In genomic region chr2:98381494-98381893, GRCh38 we compare ENCODE assay signal across 37 cellular contexts. TPM values are rescaled to one million over a fixed set of nuclear protein-coding genes. Genes with fewer than 3 reads are reported as not detected.
"Had no signal": no experiment of that assay in that cellular context is flagged by ENCODE, and none has a peak within 500 bp of the region (broad histone marks: within the 10 kb centered on the region; RNA-seq: fewer than 3 reads in every experiment).

No MANE protein-coding gene starts in this region.

- H3K27ac ChIP-seq: brain microvascular endothelial cell, coronary artery, dorsolateral prefrontal cortex, esophagus muscularis mucosa, foreskin keratinocyte, gastrocnemius medialis, heart left ventricle had no signal

- H3K27me3 ChIP-seq: dorsolateral prefrontal cortex, esophagus muscularis mucosa, gastrocnemius medialis, heart left ventricle had no signal

- H3K4me1 Mint-ChIP-seq: activated CD4-positive, alpha-beta T cell treated with anti-CD3 and anti-CD28 coated beads, Interleukin-2, amount 10 ng/mL, durations not matched to agents 7 days and 5 days had no signal

- H3K4me3 ChIP-seq: coronary artery, dorsolateral prefrontal cortex, esophagus muscularis mucosa, gastrocnemius medialis, heart left ventricle had no signal

- H3K27ac Mint-ChIP-seq: activated CD4-positive, alpha-beta T cell treated with anti-CD3 and anti-CD28 coated beads, Interleukin-2, amount 10 ng/mL, durations not matched to agents 7 days and 5 days; activated CD8-positive, alpha-beta memory T cell treated with anti-CD3 and anti-CD28 coated beads, Interleukin-2, amount 10 ng/mL, durations not matched to agents 7 days and 5 days; activated CD8-positive, alpha-beta T cell treated with anti-CD3 and anti-CD28 coated beads, Interleukin-2, amount 10 ng/mL, durations not matched to agents 7 days and 5 days; activated naive CD8-positive, alpha-beta T cell; activated T-helper 1 cell treated with anti-CD3 and anti-CD28 coated beads, Interleukin-12 subunit alpha, Interleukin-12 subunit beta, Interleukin-2, Interleukin-4 antibody, amounts not matched to agents 30 ng/mL and 10 ng/mL and 1 ng/mL, durations not matched to agents 14 hours and 24 hours and 36 hours; activated T-helper 2 cell treated with anti-CD3 and anti-CD28 coated beads, Interferon-gamma antibody, Interleukin-2, Interleukin-4, amounts not matched to agents 10 μg/mL and 5 μg/mL and 100 μg/mL, durations not matched to agents 14 hours and 24 hours and 36 hours; dendritic cell treated with granulocyte-macrophage colony-stimulating factor and Interleukin-4, amounts not matched to agents 40 ng/mL and 50 ng/mL, for 4 days; effector memory CD8-positive, alpha-beta T cell had no signal

- H3K4me3 Mint-ChIP-seq: activated CD4-positive, alpha-beta T cell treated with anti-CD3 and anti-CD28 coated beads, Interleukin-2, amount 10 ng/mL, durations not matched to agents 7 days and 5 days; activated CD8-positive, alpha-beta memory T cell treated with anti-CD3 and anti-CD28 coated beads, Interleukin-2, amount 10 ng/mL, durations not matched to agents 7 days and 5 days; activated CD8-positive, alpha-beta T cell treated with anti-CD3 and anti-CD28 coated beads, Interleukin-2, amount 10 ng/mL, durations not matched to agents 7 days and 5 days; activated naive CD8-positive, alpha-beta T cell; activated T-helper 1 cell treated with anti-CD3 and anti-CD28 coated beads, Interleukin-12 subunit alpha, Interleukin-12 subunit beta, Interleukin-2, Interleukin-4 antibody, amounts not matched to agents 30 ng/mL and 10 ng/mL and 1 ng/mL, durations not matched to agents 14 hours and 24 hours and 36 hours; central memory CD8-positive, alpha-beta T cell; dendritic cell treated with granulocyte-macrophage colony-stimulating factor and Interleukin-4, amounts not matched to agents 40 ng/mL and 50 ng/mL, for 4 days; effector memory CD8-positive, alpha-beta T cell had no signal

- H3K9me3 Mint-ChIP-seq: activated CD4-positive, alpha-beta T cell treated with anti-CD3 and anti-CD28 coated beads, Interleukin-2, amount 10 ng/mL, durations not matched to agents 7 days and 5 days; activated T-helper 1 cell treated with anti-CD3 and anti-CD28 coated beads, Interleukin-12 subunit alpha, Interleukin-12 subunit beta, Interleukin-2, Interleukin-4 antibody, amounts not matched to agents 30 ng/mL and 10 ng/mL and 1 ng/mL, durations not matched to agents 14 hours and 24 hours and 36 hours; activated T-helper 2 cell treated with anti-CD3 and anti-CD28 coated beads, Interferon-gamma antibody, Interleukin-2, Interleukin-4, amounts not matched to agents 10 μg/mL and 5 μg/mL and 100 μg/mL, durations not matched to agents 14 hours and 24 hours and 36 hours; central memory CD8-positive, alpha-beta T cell; dendritic cell treated with granulocyte-macrophage colony-stimulating factor and Interleukin-4, amounts not matched to agents 40 ng/mL and 50 ng/mL, for 4 days; effector memory CD8-positive, alpha-beta T cell had no signal

- DNase-seq: activated CD4-positive, alpha-beta T cell treated with anti-CD3 and anti-CD28 coated beads for 1 hour; activated CD4-positive, alpha-beta T cell treated with anti-CD3 and anti-CD28 coated beads for 4 hours; activated CD4-positive, alpha-beta T cell treated with anti-CD3 and anti-CD28 coated beads, Interleukin-2, amount 10 ng/mL, durations not matched to agents 7 days and 5 days; activated CD4-positive, alpha-beta T cell treated with anti-CD3 and anti-CD28 coated beads, Interleukin-2, amount 50 U/mL, for 4 hours; activated CD4-positive, CD25-positive, alpha-beta regulatory T cell; activated CD8-positive, alpha-beta memory T cell treated with anti-CD3 and anti-CD28 coated beads, Interleukin-2, amount 10 ng/mL, durations not matched to agents 7 days and 5 days; activated CD8-positive, alpha-beta memory T cell treated with anti-CD3 and anti-CD28 coated beads, Interleukin-2, amount 50 U/mL, for 4 hours; activated CD8-positive, alpha-beta T cell treated with anti-CD3 and anti-CD28 coated beads, Interleukin-2, amount 10 ng/mL, durations not matched to agents 7 days and 5 days; activated gamma-delta T cell treated with Interleukin-2 at 50 U/mL for 16 hours; activated naive CD4-positive, alpha-beta T cell treated with anti-CD3 and anti-CD28 coated beads, Interleukin-2, amount 50 U/mL, for 16 hours; activated naive CD4-positive, alpha-beta T cell treated with Interleukin-2 at 50 U/mL for 16 hours; activated T-cell treated with anti-CD3 and anti-CD28 coated beads, Interleukin-2, amount 50 U/mL, for 1 hour; activated T-cell treated with anti-CD3 and anti-CD28 coated beads, Interleukin-2, amount 50 U/mL, for 48 hours; amniotic stem cell; anterior cingulate cortex; brain microvascular endothelial cell; dorsolateral prefrontal cortex; effector CD4-positive, alpha-beta T cell; effector memory CD8-positive, alpha-beta T cell; erythroblast; foreskin keratinocyte; gastrocnemius medialis; glutamatergic neuron; heart left ventricle; T-helper 2 cell had no signal

- H3K36me3 ChIP-seq: brain microvascular endothelial cell, esophagus muscularis mucosa, gastrocnemius medialis, heart left ventricle had no signal

- H3K36me3 Mint-ChIP-seq: activated CD8-positive, alpha-beta memory T cell treated with anti-CD3 and anti-CD28 coated beads, Interleukin-2, amount 10 ng/mL, durations not matched to agents 7 days and 5 days; activated naive CD8-positive, alpha-beta T cell had no signal

RNA-seq across cellular contexts. Expression of gene CNGA3, which starts 35.2 kb away (rescaled TPM):
- total RNA-seq: activated CD4-positive, alpha-beta T cell treated with anti-CD3 and anti-CD28 coated beads, Interleukin-2, amount 10 ng/mL, durations not matched to agents 7 days and 5 days; activated CD8-positive, alpha-beta memory T cell treated with anti-CD3 and anti-CD28 coated beads for 36 hours; activated CD8-positive, alpha-beta memory T cell treated with anti-CD3 and anti-CD28 coated beads, Interleukin-2, amount 10 ng/mL, durations not matched to agents 7 days and 5 days; activated CD8-positive, alpha-beta T cell treated with anti-CD3 and anti-CD28 coated beads, Interleukin-2, amount 10 ng/mL, durations not matched to agents 7 days and 5 days; activated T-helper 1 cell treated with anti-CD3 and anti-CD28 coated beads, Interleukin-12 subunit alpha, Interleukin-12 subunit beta, Interleukin-2, Interleukin-4 antibody, amounts not matched to agents 30 ng/mL and 10 ng/mL and 1 ng/mL, durations not matched to agents 14 hours and 24 hours and 36 hours; activated T-helper 2 cell treated with anti-CD3 and anti-CD28 coated beads, Interferon-gamma antibody, Interleukin-2, Interleukin-4, amounts not matched to agents 10 μg/mL and 5 μg/mL and 100 μg/mL, durations not matched to agents 14 hours and 24 hours and 36 hours; astrocyte; bronchial epithelial cell; cardiac septum; foreskin keratinocyte; T-helper 1 cell treated with Interleukin-12 subunit alpha and Interleukin-12 subunit beta and Interleukin-4 antibody, amounts not matched to agents 30 ng/mL and 1 ng/mL, for 36 hours had no signal
